ENCODE assay signal across 7 cellular contexts in genomic region chr18:79400591-79401381, GRCh38. TPM values are rescaled to one million over a fixed set of nuclear protein-coding genes. Genes with fewer than 3 reads are reported as not detected.
DNase-seq lines count a peak whose midpoint lies in the region; ATAC-seq and TF ChIP-seq lines count a peak whose summit lies in the region.

No MANE protein-coding gene starts in this region.

- H2BK5ac ChIP-seq in trophoblast cell (ENCODE audit: low read depth, low read length, poor library complexity) = no peak overlapping the region

- H3K4me3 ChIP-seq in HAP-1 (peak overlapping the region; percentile 38), epithelial cell of proximal tubule (ENCODE audit: low read depth, low read length) (peak overlapping the region; percentile 59), trophoblast cell (ENCODE audit: low read depth, low read length) (peak overlapping the region; percentile 69)

- peaks cover 1% of the 10 kb centered on the region for H3K79me2 ChIP-seq in trophoblast cell (ENCODE audit: control insufficient read depth, insufficient read depth, low read length, poor library complexity)

- peak overlapping the region; percentile 43 for H2AFZ ChIP-seq in trophoblast cell (ENCODE audit: insufficient read depth, low read length, poor library complexity)

- no peak for ATAC-seq in GM19023 (IDR thresholded peaks at IDR 0.05; ENCODE audit: unreplicated experiment)

- H3K4me2 ChIP-seq in trophoblast cell (ENCODE audit: low read length) = peak overlapping the region; percentile 87

- H3K4ac ChIP-seq in trophoblast cell (ENCODE audit: low read depth, low read length) = no peak overlapping the region

- H3K27me3 ChIP-seq in HAP-1 (ENCODE audit: low read depth) (no peaks in the 10 kb centered on the region), trophoblast cell (ENCODE audit: insufficient read depth, low read length) (peaks cover 39% of the 10 kb centered on the region)

- no peak overlapping the region for H2BK120ac ChIP-seq in trophoblast cell (ENCODE audit: insufficient read depth, low read length, poor library complexity)

- H3K79me1 ChIP-seq in trophoblast cell (ENCODE audit: low read length) = no peaks in the 10 kb centered on the region

- in situ Hi-C loops in HAP-1 (cut with MboI; ENCODE audit: low sequenced_read_pairs) = no loop called here

- H3K9me3 ChIP-seq in HAP-1 = no peaks in the 10 kb centered on the region
- no peaks in the 10 kb centered on the region for H3K9me3 ChIP-seq in trophoblast cell (ENCODE audit: insufficient read depth, low read depth, low read length)

- H3K27ac ChIP-seq in trophoblast cell (ENCODE audit: low read depth, low read length) = no peak overlapping the region

- DNase-seq in HAP-1 (ENCODE audit: low spot score in 2 of 2) (no peak), epithelial cell of proximal tubule (ENCODE audit: low read depth) (no peak), trophoblast cell (no peak), islet precursor cell (no peak), mesenteric fat pad (ENCODE audit: low spot score) (no peak)
- peak; percentile 63 to 64 for DNase-seq in activated CD4-positive, alpha-beta T cell treated with anti-CD3 and anti-CD28 coated beads, Interleukin-2, amount 50 U/mL, for 4 hours

- H3K23ac ChIP-seq in trophoblast cell (ENCODE audit: low read length) = no peak overlapping the region

- H3K36me3 ChIP-seq in HAP-1 (replicated peaks) = no peaks in the 10 kb centered on the region
- H3K36me3 ChIP-seq in trophoblast cell (ENCODE audit: control insufficient read depth in 1 of 2, insufficient read depth in 2 of 2, low read length in 2 of 2) = no peaks in the 10 kb centered on the region

- H4K12ac ChIP-seq in trophoblast cell (ENCODE audit: low read depth, low read length) = no peak overlapping the region

- H2AK5ac ChIP-seq in trophoblast cell (ENCODE audit: low read length) = peak overlapping the region; percentile 63

- no peak overlapping the region for H3K9ac ChIP-seq in trophoblast cell (ENCODE audit: low read length)

- WGBS in trophoblast cell (ENCODE audit: extremely low coverage, insufficient coverage, insufficient read length) = no CpG with 5 or more reads among the region's 58 CpGs

- peak overlapping the region; percentile 68 for H4K8ac ChIP-seq in trophoblast cell (ENCODE audit: low read depth, low read length)

- H4K91ac ChIP-seq in trophoblast cell (ENCODE audit: low read depth, low read length) = no peak overlapping the region

- peak overlapping the region; percentile 64 for H3K14ac ChIP-seq in trophoblast cell (ENCODE audit: low read length)

- H2BK12ac ChIP-seq in trophoblast cell (ENCODE audit: low read length) = no peak overlapping the region

- H3K4me1 ChIP-seq in HAP-1 (peaks cover 9% of the 10 kb centered on the region), trophoblast cell (ENCODE audit: control insufficient read depth in 1 of 2, insufficient read depth in 2 of 2, low read length in 2 of 2) (peaks cover 3 to 11% of the 10 kb centered on the region in 2 experiments)

- H3K18ac ChIP-seq in trophoblast cell (ENCODE audit: low read length) = no peak overlapping the region

- TF ChIP-seq CTCF in epithelial cell of proximal tubule (conservative IDR thresholded peaks at IDR 0.05; ENCODE audit: low read depth, low read length) = no peak

RNA-seq across cellular contexts. Expression of gene NFATC1, which starts 5.1 kb away (rescaled TPM):
- total RNA-seq in epithelial cell of proximal tubule = 0.46 and 2.1 TPM in 2 replicates
- polyA plus RNA-seq in trophoblast cell (2013) = 3.9 and 4.4 TPM in 2 replicates
- 35.4 TPM for total RNA-seq in mesenteric fat pad

Comparison
In these comparisons a context has a peak if more than half of its experiments do, and no peak if none do; other contexts are left out.
1. DNase-seq: peak in activated CD4-positive, alpha-beta T cell treated with anti-CD3 and anti-CD28 coated beads, Interleukin-2, amount 50 U/mL, for 4 hours (2 of 2); none in HAP-1 (0 of 2), epithelial cell of proximal tubule (single experiment), trophoblast cell (0 of 2), islet precursor cell (single experiment) and mesenteric fat pad (single experiment).
2. RNA of gene NFATC1, which starts 5.1 kb away (total RNA-seq): 35.4 TPM in mesenteric fat pad (single experiment); 0.46 to 2.1 TPM in epithelial cell of proximal tubule; every median in the first group is over 10 times any median in the second.
3. Peak in every context shown above with its lines, with median percentiles within 50 percentile points of each other: H3K4me3 ChIP-seq.